ENCODE assay signal across 9 cellular contexts in genomic region chr10:130179640-130180039, GRCh38. TPM values are rescaled to one million over a fixed set of nuclear protein-coding genes. Genes with fewer than 3 reads are reported as not detected.
A peak's percentile ranks its signal among the peaks of the same experiment; 100 is the strongest.
DNase-seq lines count a peak whose midpoint lies in the region; ATAC-seq, FAIRE-seq and TF ChIP-seq lines count a peak whose summit lies in the region.
"Had no signal": no experiment of that assay in that cellular context is flagged by ENCODE, and none has a peak within 500 bp of the region (broad histone marks: within the 10 kb centered on the region; RNA-seq: fewer than 3 reads in every experiment).

No MANE protein-coding gene starts in this region.

- no peaks in the 10 kb centered on the region for H3K27me3 ChIP-seq in AG04450 (ENCODE audit: control insufficient read depth, insufficient read depth, low read length)
- no peaks in the 10 kb centered on the region for H3K27me3 ChIP-seq in GM06990 (replicated peaks; ENCODE audit: control insufficient read depth, insufficient read depth, low read length)
- H3K27me3 ChIP-seq in GM12878 (replicated peaks in 1 of 2; ENCODE audit: control insufficient read depth in 2 of 2, insufficient read depth in 2 of 2, low read length in 1 of 2), result no peaks in the 10 kb centered on the region

- TF ChIP-seq RAD21 in GM12878 (IDR thresholded peaks at IDR 0.05; ENCODE audit: insufficient read depth, low read depth, low read length), result peak; percentile 53

- SMC1A ChIA-PET in GM12878 (lab: Charles Lee; ENCODE audit: uncharacterized antibody, unreplicated experiment), result no interaction called here

- intact Hi-C loops in GM12878 (cut with micrococcal nuclease; ENCODE audit: unreplicated experiment), result no loop called here

- no peak for TF ChIP-seq EP300 in GM12878 (IDR thresholded peaks at IDR 0.05; ENCODE audit: borderline replicate concordance in 1 of 2, control insufficient read depth in 1 of 2, low read depth in 2 of 2, low read length in 2 of 2)

- H3K4me2 ChIP-seq in GM12878 (ENCODE audit: control insufficient read depth, insufficient read depth), result no peak overlapping the region

- POLR2A ChIA-PET in AG04450 (lab: Yijun Ruan, JAX), result interaction anchor here (0.8 to 1.0 kb wide), 2 partner anchors 12 to 70 kb away, joined by 3 to 5 read pairs; no protein-coding TSS in a partner anchor
- POLR2A ChIA-PET in GM12878 (lab: Charles Lee), result no interaction called here

- CTCF ChIA-PET in AG04450 (lab: Charles Lee) (interaction anchor here (0.7 to 2.8 kb wide), 11 partner anchors 9 to 1916 kb away, joined by 4 to 23 read pairs (median 5); partner anchors contain the start of gene C10orf143), GM12878 (lab: Yijun Ruan, JAX) (interaction anchor here (0.6 to 1.2 kb wide), 2 partner anchors 40 to 69 kb away, joined by 3 to 4 read pairs; partner anchors contain the start of gene C10orf143)

- no peaks in the 10 kb centered on the region for H3K79me2 ChIP-seq in GM12878 (ENCODE audit: control insufficient read depth, insufficient read depth, low read length)

- BruUV-seq in GM12878 (replicated peaks; lab: Mats Ljungman, UMichigan), result no TSS peak

- TF ChIP-seq POLR2A in GM12878 (IDR thresholded peaks at IDR 0.05; ENCODE audit: low read depth, low read length), result no peak

- WGBS in GM12878 (ENCODE audit: insufficient coverage, insufficient replicate concordance, low lambda C conversion rate, missing lambda C conversion rate), result 99% methylated on average over 4 of the region's 4 CpGs

- no peak for FAIRE-seq in GM12878 (lab: Jason Lieb, UNC)

- no peaks in the 10 kb centered on the region for H3K4me1 ChIP-seq in GM12878 (ENCODE audit: control insufficient read depth, insufficient read depth, low read length)

- RAD21 ChIA-PET in GM12878 (lab: Charles Lee; ENCODE audit: unreplicated experiment), result no interaction called here

- H3K36me3 ChIP-seq in GM06990 (ENCODE audit: control insufficient read depth, insufficient read depth, low read length) (peaks cover 13% of the 10 kb centered on the region), GM12878 (ENCODE audit: control insufficient read depth in 2 of 2, insufficient read depth in 2 of 2, low read length in 1 of 2) (peaks cover 16% of the 10 kb centered on the region in 2 experiments)

- no peaks in the 10 kb centered on the region for H4K20me1 ChIP-seq in GM12878 (ENCODE audit: control insufficient read depth, insufficient read depth)

- H3K27ac ChIP-seq in AG04450 (ENCODE audit: low read depth, low read length), result no peak overlapping the region
- no peak overlapping the region for H3K27ac ChIP-seq in GM12878 (ENCODE audit: control insufficient read depth, insufficient read depth)
- H3K27ac ChIP-seq: HL-60 had no signal

- H3K4me3 ChIP-seq in AG04450 (ENCODE audit: low read depth, low read length) (no peak overlapping the region), GM06990 (replicated peaks; ENCODE audit: low read depth, low read length) (no peak overlapping the region), GM12878 (no peak overlapping the region)

- H3K9me3 ChIP-seq in AG04450 (ENCODE audit: control insufficient read depth, insufficient read depth, low read length) (no peaks in the 10 kb centered on the region), GM12878 (replicated peaks; ENCODE audit: control insufficient read depth, insufficient read depth, low read length) (no peaks in the 10 kb centered on the region)

- DNase-seq in AG04450 (ENCODE audit: low read depth, low spot score) (peak; percentile 24), GM06990 (ENCODE audit: extremely low read depth, insufficient read length) (no peak), NCI-H748 (lab: John Stamatoyannopoulos, UW; ENCODE audit: unreplicated experiment) (peak; percentile 53), GM12878 (ENCODE audit: low read depth, low spot score) (no peak), kidney tubule cell (ENCODE audit: low spot score) (peak; percentile 44), NK-92 (lab: John Stamatoyannopoulos, UW; ENCODE audit: unreplicated experiment) (no peak)
- DNase-seq in activated effector memory CD4-positive, alpha-beta T cell treated with Interleukin-2 at 50 U/mL for 16 hours, result no peak

- ATAC-seq in GM12878 (no peak), GM19395 (IDR thresholded peaks at IDR 0.05; ENCODE audit: unreplicated experiment) (no peak)

- no peak overlapping the region for H2AFZ ChIP-seq in GM12878 (ENCODE audit: control insufficient read depth, low read depth, low read length)

- H3K9ac ChIP-seq in GM12878 (ENCODE audit: control insufficient read depth, insufficient read depth, low read length), result no peak overlapping the region

- TF ChIP-seq CTCF in AG04450 (IDR thresholded peaks at IDR 0.05; ENCODE audit: low read depth, low read length), result peak; percentile 62
- TF ChIP-seq CTCF in GM06990 (IDR thresholded peaks at IDR 0.05; ENCODE audit: insufficient read depth, low read length, poor library complexity, severe bottlenecking), result peak; percentile 11
- TF ChIP-seq CTCF in GM12878 (IDR thresholded peaks at IDR 0.05 in 2 of 3, conservative IDR thresholded peaks at IDR 0.05 in 1 of 3; ENCODE audit: control insufficient read depth in 2 of 3, extremely low read depth in 1 of 3, insufficient read depth in 1 of 3, low read depth in 3 of 3, low read length in 3 of 3), result peak in 2 of 3 experiments; percentile 5 to 33; a peak in 2 of 6 replicates

- in situ Hi-C loops in GM12878 (cut with MboI), result loop anchor here (10.0 kb wide), 1 partner anchor 1845 kb away; no protein-coding TSS in a partner anchor

TF ChIP-seq in GM12878, 131 proteins besides CTCF, POLR2A, EP300 and RAD21 (continues in another document):
- no peak for TF ChIP-seq EGR1 (IDR thresholded peaks at IDR 0.05; ENCODE audit: borderline replicate concordance in 1 of 2, low read depth in 2 of 2, low read length in 2 of 2)
- TF ChIP-seq NBN (IDR thresholded peaks at IDR 0.05), result no peak
- TF ChIP-seq, protein P1, sequence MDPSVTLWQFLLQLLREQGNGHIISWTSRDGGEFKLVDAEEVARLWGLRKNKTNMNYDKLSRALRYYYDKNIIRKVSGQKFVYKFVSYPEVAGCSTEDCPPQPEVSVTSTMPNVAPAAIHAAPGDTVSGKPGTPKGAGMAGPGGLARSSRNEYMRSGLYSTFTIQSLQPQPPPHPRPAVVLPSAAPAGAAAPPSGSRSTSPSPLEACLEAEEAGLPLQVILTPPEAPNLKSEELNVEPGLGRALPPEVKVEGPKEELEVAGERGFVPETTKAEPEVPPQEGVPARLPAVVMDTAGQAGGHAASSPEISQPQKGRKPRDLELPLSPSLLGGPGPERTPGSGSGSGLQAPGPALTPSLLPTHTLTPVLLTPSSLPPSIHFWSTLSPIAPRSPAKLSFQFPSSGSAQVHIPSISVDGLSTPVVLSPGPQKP (IDR thresholded peaks at IDR 0.05; ENCODE audit: low read depth, low read length), result no peak
- TF ChIP-seq, protein P2, sequence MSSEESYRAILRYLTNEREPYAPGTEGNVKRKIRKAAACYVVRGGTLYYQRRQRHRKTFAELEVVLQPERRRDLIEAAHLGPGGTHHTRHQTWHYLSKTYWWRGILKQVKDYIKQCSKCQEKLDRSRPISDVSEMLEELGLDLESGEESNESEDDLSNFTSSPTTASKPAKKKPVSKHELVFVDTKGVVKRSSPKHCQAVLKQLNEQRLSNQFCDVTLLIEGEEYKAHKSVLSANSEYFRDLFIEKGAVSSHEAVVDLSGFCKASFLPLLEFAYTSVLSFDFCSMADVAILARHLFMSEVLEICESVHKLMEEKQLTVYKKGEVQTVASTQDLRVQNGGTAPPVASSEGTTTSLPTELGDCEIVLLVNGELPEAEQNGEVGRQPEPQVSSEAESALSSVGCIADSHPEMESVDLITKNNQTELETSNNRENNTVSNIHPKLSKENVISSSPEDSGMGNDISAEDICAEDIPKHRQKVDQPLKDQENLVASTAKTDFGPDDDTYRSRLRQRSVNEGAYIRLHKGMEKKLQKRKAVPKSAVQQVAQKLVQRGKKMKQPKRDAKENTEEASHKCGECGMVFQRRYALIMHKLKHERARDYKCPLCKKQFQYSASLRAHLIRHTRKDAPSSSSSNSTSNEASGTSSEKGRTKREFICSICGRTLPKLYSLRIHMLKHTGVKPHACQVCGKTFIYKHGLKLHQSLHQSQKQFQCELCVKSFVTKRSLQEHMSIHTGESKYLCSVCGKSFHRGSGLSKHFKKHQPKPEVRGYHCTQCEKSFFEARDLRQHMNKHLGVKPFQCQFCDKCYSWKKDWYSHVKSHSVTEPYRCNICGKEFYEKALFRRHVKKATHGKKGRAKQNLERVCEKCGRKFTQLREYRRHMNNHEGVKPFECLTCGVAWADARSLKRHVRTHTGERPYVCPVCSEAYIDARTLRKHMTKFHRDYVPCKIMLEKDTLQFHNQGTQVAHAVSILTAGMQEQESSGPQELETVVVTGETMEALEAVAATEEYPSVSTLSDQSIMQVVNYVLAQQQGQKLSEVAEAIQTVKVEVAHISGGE (CRISPR knock-in tag; IDR thresholded peaks at IDR 0.05), result no peak
- no peak for TF ChIP-seq WRNIP1 (IDR thresholded peaks at IDR 0.05; ENCODE audit: borderline replicate concordance, low read depth, low read length)
- no peak for TF ChIP-seq NRF1 (conservative IDR thresholded peaks at IDR 0.05; ENCODE audit: low read depth, low read length)

RNA-seq across cellular contexts. Expression of gene GLRX3, which starts 43.4 kb away (rescaled TPM):
- polyA plus RNA-seq in AG04450 (2011; rRNA removed) (91.0 and 126 TPM in 2 replicates), GM12878 (2011; rRNA removed) (125 and 176 TPM in 2 replicates), GM12878 (2014; fragmentation: Illumina TruSeq; extraction: Trizol) (151 and 160 TPM in 2 replicates), GM12878 (2014; fragmentation: Nextera tagmentation; extraction: Ambion mirVana) (100 to 1,000 TPM; 131 to 171 TPM), GM12878 (2014; rRNA removed) (92.2 and 125 TPM in 2 replicates), GM12878 (2016; fragmentation: Nextera tagmentation; extraction: Ambion mirVana) (100 to 1,000 TPM; 204 to 209 TPM)
- 12.6 and 24.4 TPM in 2 replicates for polyA minus RNA-seq in AG04450 (2011; rRNA and poly(A)+ RNA removed)
- 57.1 and 69.3 TPM in 2 replicates for total RNA-seq in GM12878 (2013; cell fraction: nucleolus; rRNA removed)
- total RNA-seq in GM12878 (2014; rRNA removed) (94.7 and 122 TPM in 2 replicates), GM12878 (2014; rRNA removed; fragmentation: Illumina TruSeq; extraction: Trizol) (128 and 132 TPM in 2 replicates), GM12878 (2021) (123 and 127 TPM in 2 replicates)
- polyA plus RNA-seq in GM12878 (2011; ENCODE audit: low read depth), result 35.2 TPM
- 84.5 and 88.0 TPM in 2 replicates for polyA plus RNA-seq in GM12878 (2011; cell fraction: cytosol; rRNA removed)
- 42.0 and 56.2 TPM in 2 replicates for polyA plus RNA-seq in GM12878 (2011; cell fraction: nucleus; rRNA removed)
- 85.3 and 87.3 TPM in 2 replicates for polyA plus RNA-seq in GM12878 (2012)
- polyA minus RNA-seq in GM12878 (2011; rRNA and poly(A)+ RNA removed), result 23.6 and 24.9 TPM in 2 replicates
- 15.4 and 16.9 TPM in 2 replicates for polyA minus RNA-seq in GM12878 (2011; cell fraction: cytosol; rRNA and poly(A)+ RNA removed)
- 9.6 and 26.6 TPM in 2 replicates for polyA minus RNA-seq in GM12878 (2011; cell fraction: nucleus; rRNA and poly(A)+ RNA removed)

Comparison
In these comparisons a context has a peak if more than half of its experiments do, and no peak if none do; other contexts are left out.
1. DNase-seq: peak in AG04450 (single experiment), NCI-H748 (single experiment) and kidney tubule cell (single experiment); none in GM06990 (single experiment), GM12878 (single experiment), activated effector memory CD4-positive, alpha-beta T cell treated with Interleukin-2 at 50 U/mL for 16 hours (single experiment) and NK-92 (single experiment).
2. CTCF ChIP-seq: peak in every context shown above with its lines; median percentile 62 in AG04450; 19 in GM12878; 11 in GM06990.